24 cellular contexts compared by ENCODE assay signal in the genomic region with DNA sequence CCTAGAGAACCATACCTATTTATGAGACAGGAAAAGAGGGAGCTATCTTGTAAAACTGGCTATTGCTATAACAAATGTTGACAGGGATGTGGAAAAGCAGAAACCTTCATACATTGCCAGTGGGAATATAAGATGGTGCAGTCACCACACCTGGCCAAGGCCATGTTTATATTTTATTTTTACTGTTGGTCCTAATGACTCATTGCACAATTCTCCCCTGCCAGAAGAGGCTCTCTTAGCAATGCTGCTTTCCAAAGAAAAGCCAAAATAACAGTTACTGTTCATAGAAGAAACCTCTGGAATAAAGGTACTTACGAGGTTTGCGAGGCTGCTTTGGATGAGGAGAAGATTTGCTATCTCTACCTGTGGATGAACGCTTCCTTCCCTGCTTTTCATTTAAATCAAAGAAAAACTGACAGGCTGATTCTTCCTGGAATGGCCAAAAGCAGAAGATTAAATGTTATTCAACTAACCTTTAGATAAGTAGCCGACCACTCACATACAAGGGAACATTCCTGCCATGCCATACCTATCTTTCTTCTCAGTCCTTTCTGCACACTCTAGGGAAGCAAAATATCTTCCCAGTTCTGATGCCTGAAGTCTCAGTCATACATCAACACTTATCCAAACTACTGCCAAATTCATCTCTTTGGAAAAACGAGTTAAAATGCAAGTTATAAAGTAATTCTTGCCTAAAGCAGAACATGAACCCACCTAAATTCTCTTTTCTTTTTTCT.
"Had no signal": no experiment of that assay in that cellular context is flagged by ENCODE, and none has a peak within 500 bp of the region (broad histone marks: within the 10 kb centered on the region; RNA-seq: fewer than 3 reads in every experiment).

No MANE protein-coding gene starts in this region.

- H3K9me3 Mint-ChIP-seq: activated B cell treated with CpG ODN at 0.5 μM for 24 hours; activated naive CD4-positive, alpha-beta T cell treated with anti-CD3 and anti-CD28 coated beads, Interleukin-2, amount 50 U/mL, for 24 hours; central memory CD8-positive, alpha-beta T cell; naive thymus-derived CD4-positive, alpha-beta T cell; neural progenitor cell; T-cell had no signal

- H3K4me1 ChIP-seq: body of pancreas, gastrocnemius medialis, neural progenitor cell, pancreas, right lobe of liver had no signal

- H3K27me3 Mint-ChIP-seq: activated B cell treated with CpG ODN at 0.5 μM for 24 hours; activated naive CD4-positive, alpha-beta T cell treated with anti-CD3 and anti-CD28 coated beads, Interleukin-2, amount 50 U/mL, for 24 hours; central memory CD8-positive, alpha-beta T cell; naive thymus-derived CD4-positive, alpha-beta T cell; T-cell had no signal

- H3K27ac ChIP-seq: body of pancreas, coronary artery, gastrocnemius medialis, left ventricle myocardium inferior, neural progenitor cell, pancreas, right lobe of liver had no signal

- H3K4me1 Mint-ChIP-seq: activated B cell treated with CpG ODN at 0.5 μM for 24 hours; activated naive CD4-positive, alpha-beta T cell treated with anti-CD3 and anti-CD28 coated beads, Interleukin-2, amount 50 U/mL, for 24 hours; central memory CD8-positive, alpha-beta T cell; neural progenitor cell had no signal

- H3K27ac Mint-ChIP-seq: activated B cell treated with CpG ODN at 0.5 μM for 24 hours; activated CD8-positive, alpha-beta T cell treated with anti-CD3 and anti-CD28 coated beads, Interleukin-2, amount 10 ng/mL, durations not matched to agents 7 days and 5 days; activated naive CD4-positive, alpha-beta T cell treated with anti-CD3 and anti-CD28 coated beads, Interleukin-2, amount 50 U/mL, for 24 hours; neural progenitor cell; T-cell had no signal

- DNase-seq: activated B cell treated with CpG ODN at 0.5 μM for 24 hours; activated CD4-positive, alpha-beta T cell treated with anti-CD3 and anti-CD28 coated beads for 48 hours; activated CD8-positive, alpha-beta memory T cell treated with anti-CD3 and anti-CD28 coated beads, Interleukin-2, amount 50 U/mL, for 4 hours; activated CD8-positive, alpha-beta T cell treated with anti-CD3 and anti-CD28 coated beads, Interleukin-2, amount 10 ng/mL, durations not matched to agents 7 days and 5 days; activated effector memory CD4-positive, alpha-beta T cell treated with anti-CD3 and anti-CD28 coated beads, Interleukin-2, amount 50 U/mL, for 16 hours; activated T-cell treated with anti-CD3 and anti-CD28 coated beads, Interleukin-2, amount 50 U/mL, for 48 hours; amniotic stem cell; body of pancreas; gastrocnemius medialis; head of caudate nucleus; kidney glomerular epithelial cell; left ventricle myocardium inferior; mammary epithelial cell; naive thymus-derived CD4-positive, alpha-beta T cell; pancreas; right lobe of liver; stimulated activated naive CD4-positive, alpha-beta T cell; T-cell had no signal

- ATAC-seq: activated CD8-positive, alpha-beta T cell treated with anti-CD3 and anti-CD28 coated beads, Interleukin-2, amount 10 ng/mL, durations not matched to agents 7 days and 5 days; body of pancreas; gastrocnemius medialis; naive thymus-derived CD4-positive, alpha-beta T cell; pancreas; right lobe of liver; SK-N-SH treated with all-trans-retinoic acid at 6 μM for 48 hours; T-cell had no signal

- H3K27me3 ChIP-seq: body of pancreas, gastrocnemius medialis, neural progenitor cell, pancreas, right lobe of liver had no signal

- H3K4me3 ChIP-seq: body of pancreas, coronary artery, gastrocnemius medialis, left ventricle myocardium inferior, neural progenitor cell, pancreas, right lobe of liver, smooth muscle cell had no signal

- H3K36me3 ChIP-seq: neural progenitor cell had no signal

- H3K4me3 Mint-ChIP-seq: activated B cell treated with CpG ODN at 0.5 μM for 24 hours; activated CD8-positive, alpha-beta T cell treated with anti-CD3 and anti-CD28 coated beads, Interleukin-2, amount 10 ng/mL, durations not matched to agents 7 days and 5 days; activated naive CD4-positive, alpha-beta T cell treated with anti-CD3 and anti-CD28 coated beads, Interleukin-2, amount 50 U/mL, for 24 hours; central memory CD8-positive, alpha-beta T cell; naive thymus-derived CD4-positive, alpha-beta T cell; neural progenitor cell; T-cell had no signal

- H3K9me3 ChIP-seq: body of pancreas, gastrocnemius medialis, left ventricle myocardium inferior, pancreas, right lobe of liver had no signal
